Comparison of ENCODE assay signal across 16 cellular contexts in the genomic region with DNA sequence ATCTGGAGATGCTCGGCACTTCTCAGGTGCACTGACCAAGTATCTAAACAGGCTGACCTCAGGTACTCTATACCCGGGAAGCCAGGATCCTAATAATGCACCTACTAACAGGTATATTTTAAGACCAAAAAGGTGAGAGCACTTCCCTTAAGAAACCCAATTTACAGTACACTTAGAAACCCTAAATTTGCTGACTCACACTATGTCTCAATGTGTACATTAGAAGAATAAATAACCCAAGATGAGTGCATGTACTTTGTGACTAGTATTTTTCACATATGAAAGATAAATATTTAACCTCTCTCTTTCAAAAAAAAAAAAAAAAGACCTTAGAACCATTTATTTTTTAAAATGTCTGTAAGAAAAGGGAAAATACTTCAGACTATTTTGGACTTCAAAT.
DNase-seq lines count a peak whose midpoint lies in the region; ATAC-seq lines count a peak whose summit lies in the region.
"Had no signal": no experiment of that assay in that cellular context is flagged by ENCODE, and none has a peak within 500 bp of the region (broad histone marks: within the 10 kb centered on the region; RNA-seq: fewer than 3 reads in every experiment).

No MANE protein-coding gene starts in this region.

- peak overlapping the region; percentile 60 for H3K27ac Mint-ChIP-seq in activated T-cell treated with anti-CD3 and anti-CD28 coated beads, Interleukin-2, amount 50 U/mL, for 24 hours
- peak overlapping the region; percentile 77 for H3K27ac Mint-ChIP-seq in activated naive CD8-positive, alpha-beta T cell
- peak overlapping the region in 8 of 10 donors; percentile 36 to 85 (median 64) for H3K27ac Mint-ChIP-seq in naive thymus-derived CD8-positive, alpha-beta T cell
- H3K27ac Mint-ChIP-seq: IgD-negative memory B cell had no signal

- no peak overlapping the region for H3K4me3 Mint-ChIP-seq in activated T-cell treated with anti-CD3 and anti-CD28 coated beads, Interleukin-2, amount 50 U/mL, for 24 hours
- no peak overlapping the region for H3K4me3 Mint-ChIP-seq in activated naive CD8-positive, alpha-beta T cell
- peak overlapping the region in 6 of 10 donors; percentile 9 to 65 (median 34) for H3K4me3 Mint-ChIP-seq in naive thymus-derived CD8-positive, alpha-beta T cell
- H3K4me3 Mint-ChIP-seq: IgD-negative memory B cell had no signal

- H3K9me3 Mint-ChIP-seq in activated T-cell treated with anti-CD3 and anti-CD28 coated beads, Interleukin-2, amount 50 U/mL, for 24 hours = peaks cover 6% of the 10 kb centered on the region
- H3K9me3 Mint-ChIP-seq in activated naive CD8-positive, alpha-beta T cell (ENCODE audit: low read depth) = peaks cover 4% of the 10 kb centered on the region
- H3K9me3 Mint-ChIP-seq in naive thymus-derived CD8-positive, alpha-beta T cell = no peaks in the 10 kb centered on the region
- H3K9me3 Mint-ChIP-seq: IgD-negative memory B cell had no signal

- H3K27me3 Mint-ChIP-seq in activated T-cell treated with anti-CD3 and anti-CD28 coated beads, Interleukin-2, amount 50 U/mL, for 24 hours = peaks cover 3% of the 10 kb centered on the region
- no peaks in the 10 kb centered on the region for H3K27me3 Mint-ChIP-seq in activated naive CD8-positive, alpha-beta T cell
- H3K27me3 Mint-ChIP-seq in naive thymus-derived CD8-positive, alpha-beta T cell = no peaks in the 10 kb centered on the region
- H3K27me3 Mint-ChIP-seq: IgD-negative memory B cell had no signal

- peaks cover 15% of the 10 kb centered on the region for H3K36me3 Mint-ChIP-seq in activated T-cell treated with anti-CD3 and anti-CD28 coated beads, Interleukin-2, amount 50 U/mL, for 24 hours (ENCODE audit: low read depth)
- H3K36me3 Mint-ChIP-seq in activated naive CD8-positive, alpha-beta T cell = peaks cover 7% of the 10 kb centered on the region
- peaks cover 0 to 21% (median 10%) of the 10 kb centered on the region in 3 donors for H3K36me3 Mint-ChIP-seq in naive thymus-derived CD8-positive, alpha-beta T cell
- H3K36me3 Mint-ChIP-seq: IgD-negative memory B cell had no signal

- no peak for DNase-seq in activated T-cell treated with anti-CD3 and anti-CD28 coated beads, Interleukin-2, amount 50 U/mL, for 24 hours
- DNase-seq in activated T-cell treated with anti-CD3 and anti-CD28 coated beads for 4 hours (no peak), DMS53 (lab: John Stamatoyannopoulos, UW) (peak; percentile 79), NCI-H1105 treated with DMSO at 0.1 percent for 48 hours (lab: John Stamatoyannopoulos, UW) (no peak), HT-29 (ENCODE audit: low spot score) (no peak), Ammon's horn (ENCODE audit: low spot score) (no peak)
- DNase-seq in naive thymus-derived CD8-positive, alpha-beta T cell = no peak
- DNase-seq: ACHN, DMS79 treated with DMSO at 0.1 percent for 48 hours, mesendoderm, NCI-H2029 treated with DMSO at 0.1 percent for 48 hours, SHP77, small intestine had no signal

- peaks cover 53% of the 10 kb centered on the region for H3K4me1 Mint-ChIP-seq in activated T-cell treated with anti-CD3 and anti-CD28 coated beads, Interleukin-2, amount 50 U/mL, for 24 hours (ENCODE audit: low read depth)
- peaks cover 53% of the 10 kb centered on the region for H3K4me1 Mint-ChIP-seq in activated naive CD8-positive, alpha-beta T cell (ENCODE audit: low read depth)
- peaks cover 37 to 59% (median 54%) of the 10 kb centered on the region in 4 donors for H3K4me1 Mint-ChIP-seq in naive thymus-derived CD8-positive, alpha-beta T cell

- POLR2A ChIA-PET in naive thymus-derived CD8-positive, alpha-beta T cell (lab: Charles Lee) = no interaction called here

- ATAC-seq in naive thymus-derived CD8-positive, alpha-beta T cell = no peak
- ATAC-seq: HCT116 had no signal

Comparison
In these comparisons a context has a peak if more than half of its experiments do, and no peak if none do; other contexts are left out.
1. H3K4me3 Mint-ChIP-seq: peak in naive thymus-derived CD8-positive, alpha-beta T cell (6 of 10); none in activated T-cell treated with anti-CD3 and anti-CD28 coated beads, Interleukin-2, amount 50 U/mL, for 24 hours (single experiment) and activated naive CD8-positive, alpha-beta T cell (single experiment).
2. Peak in every context shown above with its lines, with median percentiles within 50 percentile points of each other: H3K27ac Mint-ChIP-seq.